Comparison of ENCODE assay signal across 30 cellular contexts in the genomic region with DNA sequence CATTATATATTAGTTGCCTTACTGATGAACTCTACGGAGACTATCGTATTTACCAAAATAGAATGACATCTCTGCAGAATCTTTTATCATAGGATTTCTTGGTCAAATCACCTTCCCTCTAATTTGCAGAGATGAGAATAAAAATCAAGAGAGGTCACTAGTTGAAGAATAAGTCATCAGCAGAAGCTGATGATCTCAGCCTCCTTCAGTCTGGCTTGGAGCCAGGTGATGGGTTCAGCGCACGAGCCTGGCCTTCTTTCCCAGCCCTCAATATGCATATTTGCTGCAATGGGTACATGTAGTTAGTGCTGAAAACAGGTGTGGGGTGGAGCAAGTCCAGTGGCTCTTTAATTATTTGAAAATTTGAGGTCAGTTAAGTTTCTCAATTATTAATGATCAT. TPM values are rescaled to one million over a fixed set of nuclear protein-coding genes. Genes with fewer than 3 reads are reported as not detected.
A peak's percentile ranks its signal among the peaks of the same experiment; 100 is the strongest.
DNase-seq lines count a peak whose midpoint lies in the region; FAIRE-seq and TF ChIP-seq lines count a peak whose summit lies in the region.
"Had no signal": no experiment of that assay in that cellular context is flagged by ENCODE, and none has a peak within 500 bp of the region (broad histone marks: within the 10 kb centered on the region; RNA-seq: fewer than 3 reads in every experiment).

No MANE protein-coding gene starts in this region.

- H3K27me3 ChIP-seq in PC-9 (ENCODE audit: insufficient read depth, low read depth): no peaks in the 10 kb centered on the region
- no peaks in the 10 kb centered on the region for H3K27me3 ChIP-seq in endodermal cell (ENCODE audit: control insufficient read depth, insufficient read depth, low read length, poor library complexity, severe bottlenecking)
- H3K27me3 ChIP-seq: cardiac muscle cell, testis, uterus had no signal

- intact Hi-C loops in PC-9 (cut with micrococcal nuclease; ENCODE audit: unreplicated experiment): loop anchor here (10.0 kb wide), 1 partner anchor 453 kb away; no protein-coding TSS in a partner anchor

- H3K79me2 ChIP-seq in PC-9 (ENCODE audit: low read depth): no peaks in the 10 kb centered on the region

- H3K4me3 Mint-ChIP-seq in HFFc6 (no peak overlapping the region), endodermal cell (no peak overlapping the region), type B pancreatic cell (no peak overlapping the region)
- H3K4me3 Mint-ChIP-seq: activated CD4-positive, alpha-beta memory T cell treated with anti-CD3 and anti-CD28 coated beads, Interleukin-2, amount 10 ng/mL, durations not matched to agents 7 days and 5 days; activated naive CD4-positive, alpha-beta T cell treated with anti-CD3 and anti-CD28 coated beads, Interleukin-2, amount 50 U/mL, for 24 hours; activated T-helper 17 cell treated with anti-CD3 and anti-CD28 coated beads, Interleukin-2, amount 50 U/mL, for 72 hours; natural killer cell treated with Interleukin-12 subunit alpha and Interleukin-12 subunit beta and Interleukin-15 and Interleukin-18, amount 100 ng/mL, for 72 hours had no signal

- H3K4me1 Mint-ChIP-seq in HFFc6 (ENCODE audit: low read depth) (peaks cover 84% of the 10 kb centered on the region), endodermal cell (peaks cover 24% of the 10 kb centered on the region), type B pancreatic cell (ENCODE audit: unreplicated experiment) (peaks cover 31% of the 10 kb centered on the region)

- H3K9me3 Mint-ChIP-seq in HFFc6 (no peaks in the 10 kb centered on the region), endodermal cell (no peaks in the 10 kb centered on the region), type B pancreatic cell (peaks cover 4% of the 10 kb centered on the region)
- H3K9me3 Mint-ChIP-seq: activated CD4-positive, alpha-beta memory T cell treated with anti-CD3 and anti-CD28 coated beads, Interleukin-2, amount 10 ng/mL, durations not matched to agents 7 days and 5 days; activated naive CD4-positive, alpha-beta T cell treated with anti-CD3 and anti-CD28 coated beads, Interleukin-2, amount 50 U/mL, for 24 hours; activated T-helper 17 cell treated with anti-CD3 and anti-CD28 coated beads, Interleukin-2, amount 50 U/mL, for 72 hours; natural killer cell treated with Interleukin-12 subunit alpha and Interleukin-12 subunit beta and Interleukin-15 and Interleukin-18, amount 100 ng/mL, for 72 hours had no signal

- H3K36me3 Mint-ChIP-seq in HFFc6 (ENCODE audit: low read depth): no peaks in the 10 kb centered on the region
- H3K36me3 Mint-ChIP-seq in endodermal cell (ENCODE audit: low read depth): no peaks in the 10 kb centered on the region
- no peaks in the 10 kb centered on the region for H3K36me3 Mint-ChIP-seq in type B pancreatic cell
- H3K36me3 Mint-ChIP-seq: activated naive CD4-positive, alpha-beta T cell treated with anti-CD3 and anti-CD28 coated beads, Interleukin-2, amount 50 U/mL, for 24 hours; natural killer cell treated with Interleukin-12 subunit alpha and Interleukin-12 subunit beta and Interleukin-15 and Interleukin-18, amount 100 ng/mL, for 72 hours had no signal

- WGBS in endodermal cell (ENCODE audit: insufficient coverage in 1 of 2, insufficient read length in 1 of 2), 2 experiments: 94 to 96% methylated on average over 4 of the region's 4 CpGs

- no peak for TF ChIP-seq POLR2A in H54 (IDR thresholded peaks at IDR 0.05; ENCODE audit: low read depth, low read length)

- FAIRE-seq in H54 (lab: Jason Lieb, UNC): no peak
- FAIRE-seq: D721Med, endometrium, GM12892, H1, HTR-8/SVneo, islet of Langerhans had no signal

- H3K9me3 ChIP-seq in PC-9 (ENCODE audit: insufficient read depth, low read depth) (no peaks in the 10 kb centered on the region), endodermal cell (ENCODE audit: control insufficient read depth, low read length) (no peaks in the 10 kb centered on the region)
- H3K9me3 ChIP-seq: testis, uterus had no signal

- peaks cover 95% of the 10 kb centered on the region for H3K4me1 ChIP-seq in PC-9 (replicated peaks; ENCODE audit: insufficient read depth)
- H3K4me1 ChIP-seq in endodermal cell (ENCODE audit: control insufficient read depth, insufficient read depth, low read length): no peaks in the 10 kb centered on the region

- 0 out of 2 replicates have a peak overlapping the region, but pooled peaks have one; percentile 86 for H3K4me2 ChIP-seq in PC-9

- H3K9me2 ChIP-seq in PC-9 (ENCODE audit: insufficient read depth): no peaks in the 10 kb centered on the region

- H3K27me3 Mint-ChIP-seq in HFFc6 (ENCODE audit: insufficient read depth) (no peaks in the 10 kb centered on the region), endodermal cell (ENCODE audit: insufficient read depth) (no peaks in the 10 kb centered on the region), type B pancreatic cell (peaks cover 6% of the 10 kb centered on the region)
- H3K27me3 Mint-ChIP-seq: activated naive CD4-positive, alpha-beta T cell treated with anti-CD3 and anti-CD28 coated beads, Interleukin-2, amount 50 U/mL, for 24 hours had no signal

- CTCF ChIA-PET in PC-9 (lab: Charles Lee): interaction anchor here (0.6 kb wide), 1 partner anchor 16 kb away, joined by 3 read pairs; no protein-coding TSS in a partner anchor

- no peak overlapping the region for H3K9ac ChIP-seq in endodermal cell (ENCODE audit: extremely low read depth, low read length, poor library complexity, severe bottlenecking)

- peaks cover 68% of the 10 kb centered on the region for H3F3A ChIP-seq in PC-9 (ENCODE audit: insufficient read depth, low read depth)

- no peak for TF ChIP-seq CTCF in HFFc6 (IDR thresholded peaks at IDR 0.05)
- no peak for TF ChIP-seq CTCF in PC-9 (conservative IDR thresholded peaks at IDR 0.05)
- TF ChIP-seq CTCF in endodermal cell (conservative IDR thresholded peaks at IDR 0.05): no peak
- no peak for TF ChIP-seq CTCF in type B pancreatic cell (conservative IDR thresholded peaks at IDR 0.05)

- no peaks in the 10 kb centered on the region for H4K20me1 ChIP-seq in PC-9 (ENCODE audit: insufficient read depth)

- peak overlapping the region; percentile 95 for H3K27ac ChIP-seq in PC-9
- no peak overlapping the region for H3K27ac ChIP-seq in endodermal cell (ENCODE audit: low read depth, low read length)
- H3K27ac ChIP-seq: cardiac muscle cell, RWPE1, testis had no signal

- peak overlapping the region; percentile 8; the same call in 1 of the 2 replicates for H3K27ac Mint-ChIP-seq in HFFc6
- no peak overlapping the region for H3K27ac Mint-ChIP-seq in endodermal cell
- peak overlapping the region; percentile 62 for H3K27ac Mint-ChIP-seq in type B pancreatic cell
- H3K27ac Mint-ChIP-seq: activated CD4-positive, alpha-beta memory T cell treated with anti-CD3 and anti-CD28 coated beads, Interleukin-2, amount 10 ng/mL, durations not matched to agents 7 days and 5 days; activated naive CD4-positive, alpha-beta T cell treated with anti-CD3 and anti-CD28 coated beads, Interleukin-2, amount 50 U/mL, for 24 hours; activated T-helper 17 cell treated with anti-CD3 and anti-CD28 coated beads, Interleukin-2, amount 50 U/mL, for 72 hours; natural killer cell treated with Interleukin-12 subunit alpha and Interleukin-12 subunit beta and Interleukin-15 and Interleukin-18, amount 100 ng/mL, for 72 hours had no signal

- no peaks in the 10 kb centered on the region for H3K36me3 ChIP-seq in PC-9 (ENCODE audit: low read depth)
- H3K36me3 ChIP-seq in endodermal cell (ENCODE audit: control insufficient read depth, insufficient read depth, low read length): no peaks in the 10 kb centered on the region
- H3K36me3 ChIP-seq: cardiac muscle cell, uterus had no signal

- no TSS peak for BruUV-seq in PC-9 (replicated peaks; lab: Mats Ljungman, UMichigan)

- no peak for DNase-seq in HFFc6
- DNase-seq in PC-9: no peak
- peak; percentile 5 for DNase-seq in endodermal cell
- no peak for DNase-seq in type B pancreatic cell (ENCODE audit: extremely low spot score, unreplicated experiment)
- no peak for DNase-seq in midbrain (lab: John Stamatoyannopoulos, UW)
- DNase-seq in H54 (ENCODE audit: insufficient read length, low spot score): no peak
- no peak for DNase-seq in KG1 (lab: John Stamatoyannopoulos, UW)
- DNase-seq: activated CD4-positive, alpha-beta memory T cell treated with anti-CD3 and anti-CD28 coated beads, Interleukin-2, amount 10 ng/mL, durations not matched to agents 7 days and 5 days; activated CD4-positive, alpha-beta T cell treated with anti-CD3 and anti-CD28 coated beads for 1 hour; activated CD8-positive, alpha-beta memory T cell treated with anti-CD3 and anti-CD28 coated beads, Interleukin-2, amount 50 U/mL, for 48 hours; glutamatergic neuron; Karpas-422; NCI-H1694 treated with DMSO at 0.1 percent for 48 hours; NCI-H2171 treated with DMSO at 0.1 percent for 48 hours; NCI-H526 treated with DMSO at 0.1 percent for 48 hours; stimulated activated naive CD4-positive, alpha-beta T cell treated with Interleukin-2 at 50 U/mL for 16 hours; T-helper 2 cell; testis; uterus had no signal

- POLR2A ChIA-PET in PC-9 (lab: Charles Lee; ENCODE audit: unreplicated experiment): interaction anchor here (0.7 to 0.9 kb wide), 2 partner anchors 19 to 35 kb away, joined by 3 to 13 read pairs; partner anchors contain the start of gene EMP1

- H3K4me3 ChIP-seq in PC-9 (no peak overlapping the region), endodermal cell (ENCODE audit: low read length) (no peak overlapping the region)
- H3K4me3 ChIP-seq: cardiac muscle cell, testis, uterus had no signal

- H2AFZ ChIP-seq in PC-9: no peak overlapping the region

RNA-seq across cellular contexts. Expression of gene EMP1, which starts 19.2 kb away (rescaled TPM):
- total RNA-seq in HFFc6 (2021; fragmentation: NEBNext Ultra II Directional; extraction: Animal tissue kit (Norgen Biotek cat#: 25700)): 100 to 1,000 TPM; 217 to 417 (median 356) TPM
- total RNA-seq in PC-9 (2021) (542 and 909 TPM in 2 replicates), endodermal cell (under 1 TPM; 0.58 to 0.59 TPM), type B pancreatic cell (ENCODE audit: low replicate concordance) (340 and 2,561 TPM in 2 replicates)
- 8.4 TPM for polyA plus RNA-seq in endodermal cell (2013, experiment 1 of 2)
- polyA plus RNA-seq in endodermal cell (2013, experiment 2 of 2): 11.8 TPM

Comparison
In these comparisons a context has a peak if more than half of its experiments do, and no peak if none do; other contexts are left out.
1. RNA of gene EMP1, which starts 19.2 kb away (total RNA-seq): 542 to 909 TPM in PC-9, 217 to 417 TPM in HFFc6 and 340 to 2,561 TPM in type B pancreatic cell; 0.58 to 0.59 TPM in endodermal cell; every median in the first group is over 100 times any median in the second.